Comparison of ENCODE assay signal across 13 cellular contexts in genomic region chr17:67700037-67700436, GRCh38. TPM values are rescaled to one million over a fixed set of nuclear protein-coding genes. Genes with fewer than 3 reads are reported as not detected.
DNase-seq lines count a peak whose midpoint lies in the region; ATAC-seq and TF ChIP-seq lines count a peak whose summit lies in the region.
"Had no signal": no experiment of that assay in that cellular context is flagged by ENCODE, and none has a peak within 500 bp of the region (broad histone marks: within the 10 kb centered on the region; RNA-seq: fewer than 3 reads in every experiment).

No MANE protein-coding gene starts in this region.

- peaks cover 11% of the 10 kb centered on the region for H3K4me1 Mint-ChIP-seq in GM23338

- no peak overlapping the region for H2AK5ac ChIP-seq in neuronal stem cell (ENCODE audit: low read depth, low read length)

- H3K27ac Mint-ChIP-seq in GM23338, result no peak overlapping the region

- peaks cover 16% of the 10 kb centered on the region for H3K4me1 ChIP-seq in GM23338 (ENCODE audit: insufficient read depth)
- H3K4me1 ChIP-seq in neuronal stem cell (ENCODE audit: control insufficient read depth in 2 of 2, insufficient read depth in 1 of 2, low read depth in 1 of 2, low read length in 2 of 2), result no peaks in the 10 kb centered on the region
- no peaks in the 10 kb centered on the region for H3K4me1 ChIP-seq in prostate gland (replicated peaks)

- H3K36me3 ChIP-seq in GM23338 (ENCODE audit: insufficient read depth), result no peaks in the 10 kb centered on the region
- no peaks in the 10 kb centered on the region for H3K36me3 ChIP-seq in neuronal stem cell (replicated peaks in 1 of 2; ENCODE audit: control insufficient read depth in 2 of 2, insufficient read depth in 2 of 2, low read length in 2 of 2)
- no peaks in the 10 kb centered on the region for H3K36me3 ChIP-seq in prostate gland

- ATAC-seq in GM23338, result no peak
- no peak for ATAC-seq in GM21825 (IDR thresholded peaks at IDR 0.05; ENCODE audit: unreplicated experiment)
- ATAC-seq: PC-3 had no signal

- H3K18ac ChIP-seq in neuronal stem cell (ENCODE audit: low read length), result no peak overlapping the region

- H3K27me3 ChIP-seq in GM23338 (ENCODE audit: insufficient read depth) (no peaks in the 10 kb centered on the region), neuronal stem cell (ENCODE audit: control insufficient read depth in 3 of 3, insufficient read depth in 3 of 3, low read depth in 1 of 3, low read length in 3 of 3) (no peaks in the 10 kb centered on the region), prostate gland (replicated peaks; ENCODE audit: insufficient read depth) (no peaks in the 10 kb centered on the region)

- no peaks in the 10 kb centered on the region for H3K79me1 ChIP-seq in neuronal stem cell (ENCODE audit: low read depth, low read length)

- TF ChIP-seq CTCF in GM23338 (conservative IDR thresholded peaks at IDR 0.05; ENCODE audit: low read depth in 2 of 2), result no peak
- no peak for TF ChIP-seq CTCF in prostate gland (IDR thresholded peaks at IDR 0.05)
- no peak for TF ChIP-seq CTCF in coronary artery (IDR thresholded peaks at IDR 0.05)

- no peaks in the 10 kb centered on the region for H3K79me2 ChIP-seq in GM23338 (replicated peaks; ENCODE audit: insufficient read depth)

- no peaks in the 10 kb centered on the region for H3K9me2 ChIP-seq in GM23338 (ENCODE audit: insufficient read depth)

- no peak overlapping the region for H3K4ac ChIP-seq in neuronal stem cell (ENCODE audit: low read length)

- H3K4me3 ChIP-seq in GM23338 (no peak overlapping the region), neuronal stem cell (ENCODE audit: low read length in 2 of 2) (no peak overlapping the region), prostate gland (no peak overlapping the region), coronary artery (no peak overlapping the region)

- H3K9ac ChIP-seq in neuronal stem cell (ENCODE audit: low read depth, low read length, poor library complexity), result no peak overlapping the region

- no peak overlapping the region for H2BK12ac ChIP-seq in neuronal stem cell (ENCODE audit: low read length)

- TF ChIP-seq POLR2A in prostate gland (IDR thresholded peaks at IDR 0.05), result no peak

- no peak overlapping the region for H2AFZ ChIP-seq in GM23338
- peak overlapping the region; percentile 0 for H2AFZ ChIP-seq in neuronal stem cell (ENCODE audit: low read length)

- H2BK120ac ChIP-seq in neuronal stem cell (ENCODE audit: low read depth, low read length), result no peak overlapping the region

- intact Hi-C loops in prostate gland (cut with DNase I), result no loop called here

- H3F3A ChIP-seq in GM23338 (replicated peaks; ENCODE audit: low read depth), result peaks cover 6% of the 10 kb centered on the region; the same call in 1 of the 2 replicates

- no peak overlapping the region for H3K4me3 Mint-ChIP-seq in GM23338

- H4K20me1 ChIP-seq in GM23338 (replicated peaks; ENCODE audit: insufficient read depth), result no peaks in the 10 kb centered on the region

- H3K27ac ChIP-seq in GM23338 (ENCODE audit: low read depth) (peak overlapping the region; percentile 41; the same call in 1 of the 2 replicates), neuronal stem cell (replicated peaks; ENCODE audit: low read length) (no peak overlapping the region), prostate gland (no peak overlapping the region), coronary artery (no peak overlapping the region)
- H3K27ac ChIP-seq: C4-2B had no signal

- H3K36me3 Mint-ChIP-seq in GM23338 (ENCODE audit: low read depth), result no peaks in the 10 kb centered on the region; the same call in 2 of the 3 replicates

- peaks cover 3% of the 10 kb centered on the region for H3K27me3 Mint-ChIP-seq in GM23338 (ENCODE audit: insufficient read depth, low read depth, poor library complexity)

- no peak overlapping the region for H3K4me2 ChIP-seq in GM23338
- no peak overlapping the region for H3K4me2 ChIP-seq in neuronal stem cell (ENCODE audit: insufficient read depth, low read length, poor library complexity, severe bottlenecking)

- no peak overlapping the region for H3K23ac ChIP-seq in neuronal stem cell (ENCODE audit: low read depth, low read length, poor library complexity)

- no peaks in the 10 kb centered on the region; the same call in 2 of the 3 replicates for H3K9me3 Mint-ChIP-seq in GM23338

- H3K14ac ChIP-seq in neuronal stem cell (ENCODE audit: low read length), result no peak overlapping the region

- DNase-seq in GM23338 (ENCODE audit: low spot score), result no peak
- peak; percentile 6 for DNase-seq in NCI-H1417 treated with DMSO at 0.1 percent for 48 hours (lab: John Stamatoyannopoulos, UW)
- DNase-seq in RPMI8226, result peak; percentile 30
- no peak for DNase-seq in neuronal stem cell (ENCODE audit: low spot score)
- DNase-seq in prostate gland (ENCODE audit: low spot score), result no peak
- DNase-seq in coronary artery (ENCODE audit: low spot score), result no peak
- DNase-seq: DMS153, Kasumi-1, NCI-H1694 treated with DMSO at 0.1 percent for 48 hours, PC-3, T-helper 1 cell had no signal

- WGBS in neuronal stem cell (ENCODE audit: extremely low coverage in 2 of 2, insufficient read length in 2 of 2, insufficient replicate concordance in 1 of 2), 2 donors, result no CpG with 5 or more reads among the region's 5 CpGs
- 70% methylated on average over 5 of the region's 5 CpGs for whole genome bisulfite sequencing in prostate gland

- no peaks in the 10 kb centered on the region for H3K9me3 ChIP-seq in neuronal stem cell (replicated peaks in 1 of 2; ENCODE audit: control insufficient read depth in 2 of 2, insufficient read depth in 1 of 2, low read depth in 1 of 2, low read length in 2 of 2)
- H3K9me3 ChIP-seq in prostate gland, result no peaks in the 10 kb centered on the region

- no peak overlapping the region for H4K8ac ChIP-seq in neuronal stem cell (ENCODE audit: low read depth, low read length)

- H2BK15ac ChIP-seq in neuronal stem cell (ENCODE audit: low read length), result no peak overlapping the region

- H4K91ac ChIP-seq in neuronal stem cell (ENCODE audit: low read depth, low read length, poor library complexity), result no peak overlapping the region

- no peak overlapping the region for H2BK5ac ChIP-seq in neuronal stem cell (ENCODE audit: low read length)

TF ChIP-seq in GM23338, 12 proteins besides CTCF, POLR2A, EP300 and RAD21:
- no peak for TF ChIP-seq EZH2 (IDR thresholded peaks at IDR 0.05; ENCODE audit: low read depth, unreplicated experiment)
- no peak for TF ChIP-seq JUNB (IDR thresholded peaks at IDR 0.05; ENCODE audit: unreplicated experiment)
- TF ChIP-seq EZH2phosphoT487 (IDR thresholded peaks at IDR 0.05; ENCODE audit: unreplicated experiment), result no peak
- no peak for TF ChIP-seq ZNF114 (CRISPR knock-in tag; IDR thresholded peaks at IDR 0.05)
- no peak for TF ChIP-seq REST (IDR thresholded peaks at IDR 0.05; ENCODE audit: unreplicated experiment)
- no peak for TF ChIP-seq ZNF331 (CRISPR knock-in tag; IDR thresholded peaks at IDR 0.05; ENCODE audit: low read depth)
- TF ChIP-seq POLR2AphosphoS5 (IDR thresholded peaks at IDR 0.05; ENCODE audit: low read depth), result no peak
- TF ChIP-seq STAT1 (IDR thresholded peaks at IDR 0.05; ENCODE audit: unreplicated experiment), result no peak
- no peak for TF ChIP-seq NANOG (IDR thresholded peaks at IDR 0.05; ENCODE audit: borderline replicate concordance)
- no peak for TF ChIP-seq CREB1 (CRISPR knock-in tag; IDR thresholded peaks at IDR 0.05; ENCODE audit: low read depth)
TF ChIP-seq in GM23338: peak in this region for 0.

RNA-seq across cellular contexts. Expression of gene NOL11, which starts 17.7 kb away (rescaled TPM):
- 108 and 116 TPM in 2 replicates for total RNA-seq in GM23338 (2014; rRNA removed; shearing (Covaris generic))
- polyA plus RNA-seq in GM23338 (2016; fragmentation: Nextera tagmentation; extraction: Ambion mirVana), result 130 and 132 TPM in 2 replicates
- polyA plus RNA-seq in neuronal stem cell (2013, experiment 1 of 2), result 49.5 TPM
- polyA plus RNA-seq in neuronal stem cell (2013, experiment 2 of 2), result 50.5 TPM
- total RNA-seq in prostate gland, result 10 to 100 TPM; 25.0 to 33.8 TPM

Comparison
In these comparisons a context has a peak if more than half of its experiments do, and no peak if none do; other contexts are left out.
1. DNase-seq: peak in NCI-H1417 treated with DMSO at 0.1 percent for 48 hours (single experiment) and RPMI8226 (single experiment); none in GM23338 (single experiment), neuronal stem cell (single experiment), prostate gland (single experiment) and coronary artery (single experiment).